Comparison of ENCODE assay signal across 8 cellular contexts in genomic region chr5:126499742-126500396, GRCh38.
DNase-seq lines count a peak whose midpoint lies in the region; ATAC-seq, FAIRE-seq and TF ChIP-seq lines count a peak whose summit lies in the region.

No MANE protein-coding gene starts in this region.

- H3K4me3 ChIP-seq in WI38 (ENCODE audit: low read depth, low read length): no peak overlapping the region

- DNase-seq in D721Med (ENCODE audit: insufficient read length, low spot score) (no peak), iPS-NIHi7 (ENCODE audit: extremely low spot score) (peak; percentile 51), NCI-H1092 treated with DMSO at 0.1 percent for 48 hours (lab: John Stamatoyannopoulos, UW) (no peak), amniotic stem cell (lab: John Stamatoyannopoulos, UW) (no peak), posterior vena cava (ENCODE audit: low spot score) (no peak)

- ATAC-seq in GM19351 (IDR thresholded peaks at IDR 0.05; ENCODE audit: unreplicated experiment) (peak; percentile 75), HG03565 (IDR thresholded peaks at IDR 0.05; ENCODE audit: unreplicated experiment) (peak; percentile 51)

- TF ChIP-seq CTCF in D721Med (IDR thresholded peaks at IDR 0.05; ENCODE audit: insufficient read depth, missing control alignments): peak; percentile 42
- peak; percentile 53 for TF ChIP-seq CTCF in WI38 (IDR thresholded peaks at IDR 0.05; ENCODE audit: low read depth, low read length)

- intact Hi-C loops in posterior vena cava (cut with DNase I): no loop called here

- no peak for FAIRE-seq in D721Med (lab: Jason Lieb, UNC)
